In the genomic region with DNA sequence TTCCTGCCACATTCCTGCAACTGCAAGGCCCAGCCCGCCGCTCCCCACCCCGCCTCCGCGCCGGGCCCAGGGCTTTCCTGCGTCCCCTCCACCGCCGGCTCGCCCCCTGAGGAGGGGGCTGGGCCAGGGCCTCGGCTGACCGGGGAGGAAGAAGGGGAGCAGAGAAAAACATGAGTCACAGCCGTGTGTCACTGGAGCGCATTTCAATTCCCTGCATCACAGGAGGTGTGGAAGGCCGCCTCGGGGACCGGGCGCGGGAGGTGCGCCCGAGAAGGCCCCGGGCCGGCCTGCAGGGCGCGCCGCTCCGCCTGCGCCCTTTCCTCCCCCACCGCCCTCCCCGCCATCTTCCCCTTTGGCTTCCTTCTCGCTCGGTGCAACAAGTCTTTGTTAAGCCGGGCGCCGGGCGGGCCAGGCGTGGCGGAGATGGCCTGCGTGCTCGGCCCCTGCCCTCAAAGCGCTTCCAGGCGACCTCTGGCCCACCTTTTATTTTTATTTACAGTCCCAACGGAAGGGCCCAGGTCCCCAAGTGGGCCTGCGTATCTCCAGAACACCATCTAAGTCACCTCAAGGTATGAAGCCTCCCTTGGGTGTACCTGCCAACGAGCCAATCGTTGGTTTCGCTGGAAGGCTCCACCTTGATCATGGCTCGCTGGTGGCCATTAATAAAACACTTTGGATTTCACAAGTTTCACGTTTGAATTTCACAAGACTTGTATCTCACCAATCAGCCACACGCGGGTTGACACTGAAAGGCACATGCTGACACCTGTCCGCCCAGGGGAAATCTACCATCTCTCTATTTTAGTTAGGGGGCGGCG, we compare ENCODE assay signal across 1 cellular context.
TF ChIP-seq lines count a peak whose summit lies in the region.

No MANE protein-coding gene starts in this region.

TF ChIP-seq in endothelial cell of umbilical vein, 7 proteins besides CTCF, POLR2A, EP300 and RAD21 (continued from another document):
- TF ChIP-seq FOS (IDR thresholded peaks at IDR 0.05; ENCODE audit: borderline replicate concordance, insufficient read depth, low read length) (peak; percentile 96), JUN (IDR thresholded peaks at IDR 0.05; ENCODE audit: borderline replicate concordance, insufficient read depth, insufficient read length, low read depth) (peak; percentile 53), POLR2AphosphoS5 (IDR thresholded peaks at IDR 0.05; ENCODE audit: insufficient read depth, low read depth, low read length) (peak; percentile 94), GATA2 (IDR thresholded peaks at IDR 0.05; ENCODE audit: insufficient read depth, insufficient read length, low read depth, low read length) (no peak), MYC (IDR thresholded peaks at IDR 0.05; ENCODE audit: low read depth, low read length) (peak; percentile 49)
TF ChIP-seq in endothelial cell of umbilical vein: peak in this region for 5.
